In the genomic region with DNA sequence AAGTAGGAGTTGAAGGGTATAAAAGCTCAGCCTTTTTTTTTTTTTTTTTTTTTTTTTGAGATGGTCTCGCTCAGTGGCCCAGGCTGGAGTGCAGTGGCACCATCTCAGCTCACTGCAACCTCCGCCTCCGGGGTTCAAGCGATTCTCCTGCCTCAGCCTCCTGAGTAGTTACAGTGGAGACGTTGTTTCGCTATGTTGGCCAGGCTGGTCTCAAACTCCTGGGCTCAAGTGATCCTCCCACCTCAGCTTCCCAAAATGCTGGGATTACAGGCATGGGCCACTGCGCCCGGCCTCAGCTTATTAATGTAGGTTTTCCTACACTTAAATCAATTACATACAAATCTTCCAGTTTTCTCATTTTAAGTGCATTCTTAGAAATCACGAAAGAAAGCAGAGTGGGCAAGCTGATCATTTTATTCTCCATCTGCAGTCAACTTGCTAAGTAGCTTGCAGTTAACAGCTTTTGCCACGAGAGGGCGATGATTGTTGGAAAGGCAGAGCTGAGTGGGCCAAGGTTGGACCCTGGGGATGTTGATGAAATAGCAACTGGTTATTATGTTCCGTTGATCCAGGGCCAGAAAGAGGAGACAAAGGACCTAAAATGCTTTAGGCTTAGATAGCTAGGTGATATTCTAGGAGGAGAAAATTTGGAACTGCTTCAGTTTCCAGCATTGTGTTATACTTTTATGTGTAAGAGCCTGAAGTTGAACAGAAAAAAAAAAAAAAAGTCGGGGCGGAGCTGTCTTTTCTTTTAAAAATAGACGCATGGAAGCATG, we compare ENCODE assay signal across 8 cellular contexts.
DNase-seq lines count a peak whose midpoint lies in the region; ATAC-seq and TF ChIP-seq lines count a peak whose summit lies in the region.

No MANE protein-coding gene starts in this region.

- no peaks in the 10 kb centered on the region for H3K36me3 Mint-ChIP-seq in natural killer cell treated with Interleukin-12 subunit alpha and Interleukin-12 subunit beta and Interleukin-15 and Interleukin-18, amount 100 ng/mL, for 72 hours
- H3K36me3 Mint-ChIP-seq in stimulated activated memory B cell treated with anti-CD40 and anti-IgM and Interleukin-4, amounts not matched to agents 10 μg/mL and 1 μg/mL and 100 μg/mL, for 72 hours = peaks cover 18% of the 10 kb centered on the region

- no peaks in the 10 kb centered on the region for H3K36me3 ChIP-seq in PC-3 (ENCODE audit: low read depth, low read length)

- no peaks in the 10 kb centered on the region for H3K27me3 Mint-ChIP-seq in natural killer cell treated with Interleukin-12 subunit alpha and Interleukin-12 subunit beta and Interleukin-15 and Interleukin-18, amount 100 ng/mL, for 72 hours
- H3K27me3 Mint-ChIP-seq in stimulated activated memory B cell treated with anti-CD40 and anti-IgM and Interleukin-4, amounts not matched to agents 10 μg/mL and 1 μg/mL and 100 μg/mL, for 72 hours = no peaks in the 10 kb centered on the region

- no peaks in the 10 kb centered on the region for H3K9me3 Mint-ChIP-seq in natural killer cell treated with Interleukin-12 subunit alpha and Interleukin-12 subunit beta and Interleukin-15 and Interleukin-18, amount 100 ng/mL, for 72 hours
- no peaks in the 10 kb centered on the region for H3K9me3 Mint-ChIP-seq in stimulated activated memory B cell treated with anti-CD40 and anti-IgM and Interleukin-4, amounts not matched to agents 10 μg/mL and 1 μg/mL and 100 μg/mL, for 72 hours

- no peak overlapping the region for H3K9ac ChIP-seq in PC-3 (ENCODE audit: low read length)

- H3K9me2 ChIP-seq in PC-3 (replicated peaks; ENCODE audit: low read length) = no peaks in the 10 kb centered on the region

- peak; percentile 92 for TF ChIP-seq CTCF in PC-3 (conservative IDR thresholded peaks at IDR 0.05; ENCODE audit: low read depth, low read length)

- no peaks in the 10 kb centered on the region for H4K20me1 ChIP-seq in PC-3 (ENCODE audit: low read length)

- BruUV-seq in PC-3 (replicated peaks; lab: Mats Ljungman, UMichigan) = no TSS peak

- no peak overlapping the region for H2AFZ ChIP-seq in PC-3 (ENCODE audit: low read length)

- H3K27ac ChIP-seq in PC-3 (ENCODE audit: low read length) = no peak overlapping the region

- ATAC-seq in PC-3 (peak; percentile 73), GM21381 (IDR thresholded peaks at IDR 0.05; ENCODE audit: unreplicated experiment) (no peak)
- ATAC-seq in natural killer cell treated with Interleukin-12 subunit alpha and Interleukin-12 subunit beta and Interleukin-15 and Interleukin-18, amount 100 ng/mL, for 72 hours = peak; percentile 53 to 75
- ATAC-seq in stimulated activated memory B cell treated with anti-CD40 and anti-IgM and Interleukin-4, amounts not matched to agents 10 μg/mL and 1 μg/mL and 100 μg/mL, for 72 hours = peak; percentile 43

- no peaks in the 10 kb centered on the region for H3F3A ChIP-seq in PC-3 (ENCODE audit: low read length, unreplicated experiment)

- CTCF ChIA-PET in PC-3 (lab: Charles Lee) = interaction anchor here (0.5 to 1.5 kb wide), 5 partner anchors 33 to 236 kb away, joined by 3 to 9 read pairs (median 5); no protein-coding TSS in a partner anchor

- peaks cover 2 to 21% of the 10 kb centered on the region in 2 donors for H3K4me1 Mint-ChIP-seq in natural killer cell treated with Interleukin-12 subunit alpha and Interleukin-12 subunit beta and Interleukin-15 and Interleukin-18, amount 100 ng/mL, for 72 hours (ENCODE audit: low read depth in 2 of 2)
- peaks cover 6% of the 10 kb centered on the region for H3K4me1 Mint-ChIP-seq in stimulated activated memory B cell treated with anti-CD40 and anti-IgM and Interleukin-4, amounts not matched to agents 10 μg/mL and 1 μg/mL and 100 μg/mL, for 72 hours

- H3K79me2 ChIP-seq in PC-3 (ENCODE audit: low read length) = no peaks in the 10 kb centered on the region

- intact Hi-C loops in PC-3 (cut with micrococcal nuclease) = loop anchor here (1.0 to 5.0 kb wide), 5 partner anchors 71 to 398 kb away; no protein-coding TSS in a partner anchor

- no peak overlapping the region for H3K4me2 ChIP-seq in PC-3 (ENCODE audit: low read length)

- peaks cover 19% of the 10 kb centered on the region; the same call in 1 of the 2 replicates for H3K4me1 ChIP-seq in PC-3 (ENCODE audit: insufficient read depth, low read length)

- DNase-seq in COLO829 (ENCODE audit: low spot score) (peak; percentile 66), PC-3 (peak; percentile 92), activated T-cell treated with anti-CD3 and anti-CD28 coated beads for 4 hours (peak; percentile 59), fibroblast of gingiva (ENCODE audit: low read depth) (peak; percentile 83)
- peak; percentile 49 for DNase-seq in Jurkat, Clone E6-1 (ENCODE audit: low read depth, low spot score)
- DNase-seq in natural killer cell treated with Interleukin-12 subunit alpha and Interleukin-12 subunit beta and Interleukin-15 and Interleukin-18, amount 100 ng/mL, for 72 hours (ENCODE audit: low spot score) = peak; percentile 71

- H3K4me3 ChIP-seq in Jurkat, Clone E6-1 (ENCODE audit: low read length) = no peak overlapping the region
- no peak overlapping the region for H3K4me3 ChIP-seq in PC-3 (ENCODE audit: low read length)

- no peaks in the 10 kb centered on the region for H3K9me3 ChIP-seq in PC-3 (ENCODE audit: low read length)

- H3K27ac Mint-ChIP-seq in natural killer cell treated with Interleukin-12 subunit alpha and Interleukin-12 subunit beta and Interleukin-15 and Interleukin-18, amount 100 ng/mL, for 72 hours = peak overlapping the region in 1 of 2 donors; percentile 29
- no peak overlapping the region for H3K27ac Mint-ChIP-seq in stimulated activated memory B cell treated with anti-CD40 and anti-IgM and Interleukin-4, amounts not matched to agents 10 μg/mL and 1 μg/mL and 100 μg/mL, for 72 hours

- no peak overlapping the region for H3K4me3 Mint-ChIP-seq in natural killer cell treated with Interleukin-12 subunit alpha and Interleukin-12 subunit beta and Interleukin-15 and Interleukin-18, amount 100 ng/mL, for 72 hours
- no peak overlapping the region for H3K4me3 Mint-ChIP-seq in stimulated activated memory B cell treated with anti-CD40 and anti-IgM and Interleukin-4, amounts not matched to agents 10 μg/mL and 1 μg/mL and 100 μg/mL, for 72 hours

- POLR2A ChIA-PET in PC-3 (lab: Charles Lee; ENCODE audit: unreplicated experiment) = interaction anchor here (0.5 kb wide), 1 partner anchor 141 kb away, joined by 5 read pairs; no protein-coding TSS in a partner anchor

- no peaks in the 10 kb centered on the region for H3K27me3 ChIP-seq in PC-3 (ENCODE audit: low read length)
